Comparison of ENCODE assay signal across 1 cellular context in genomic region chr22:45235101-45235777, GRCh38.
TF ChIP-seq lines count a peak whose summit lies in the region.

No MANE protein-coding gene starts in this region.

TF ChIP-seq in HepG2, 621 proteins besides CTCF, POLR2A, EP300 and RAD21:
- TF ChIP-seq HDAC6 (IDR thresholded peaks at IDR 0.05; ENCODE audit: low read depth, low read length) (no peak), ATF5 (CRISPR knock-in tag; IDR thresholded peaks at IDR 0.05; ENCODE audit: low read depth) (no peak), ZNF383 (CRISPR knock-in tag; IDR thresholded peaks at IDR 0.05; ENCODE audit: borderline replicate concordance) (no peak), MXD4 (CRISPR knock-in tag; IDR thresholded peaks at IDR 0.05) (no peak), MLX (CRISPR knock-in tag; IDR thresholded peaks at IDR 0.05) (no peak)
